ENCODE assay signal across 19 cellular contexts in the genomic region with DNA sequence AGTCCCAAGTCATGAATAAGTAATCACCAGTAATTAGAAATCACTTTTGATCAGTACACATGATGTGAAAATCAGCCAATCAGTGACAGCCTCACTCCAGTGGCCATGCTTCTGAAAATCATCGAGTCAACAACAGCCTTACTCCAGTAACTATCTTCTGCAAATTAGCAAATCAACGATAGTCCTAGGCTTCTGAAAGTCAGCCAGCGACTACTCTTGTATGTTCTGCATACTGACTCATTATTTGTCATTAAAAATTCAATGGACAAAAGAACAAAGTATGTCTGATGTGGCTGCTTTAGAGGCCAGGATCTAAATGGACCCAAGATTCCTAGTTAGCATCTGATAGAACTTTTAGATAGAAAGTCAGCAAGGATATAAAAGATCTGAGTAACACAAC.
"Had no signal": no experiment of that assay in that cellular context is flagged by ENCODE, and none has a peak within 500 bp of the region (broad histone marks: within the 10 kb centered on the region; RNA-seq: fewer than 3 reads in every experiment).

No MANE protein-coding gene starts in this region.

- H3K27me3 ChIP-seq: ascending aorta, neural progenitor cell, ovary, spleen, suprapubic skin had no signal

- H3K4me2 ChIP-seq: neural progenitor cell had no signal

- H3K36me3 ChIP-seq: lower lobe of right lung, neural progenitor cell, ovary, suprapubic skin had no signal

- H3K27ac Mint-ChIP-seq: activated CD4-positive, alpha-beta memory T cell treated with anti-CD3 and anti-CD28 coated beads for 36 hours; activated naive CD4-positive, alpha-beta T cell treated with anti-CD3 and anti-CD28 coated beads, Interleukin-2, amount 10 ng/mL, durations not matched to agents 7 days and 5 days; activated T-cell treated with anti-CD3 and anti-CD28 coated beads, Interleukin-2, amount 50 U/mL, for 24 hours; mesothelial cell of epicardium; neural progenitor cell; stimulated activated naive CD8-positive, alpha-beta T cell treated with anti-CD3 and anti-CD28 coated beads, Interleukin-15, Interleukin-2, amounts not matched to agents 100 ng/mL and 50 ng/mL, for 24 hours had no signal

- DNase-seq: activated CD4-positive, alpha-beta memory T cell treated with anti-CD3 and anti-CD28 coated beads for 36 hours; activated naive CD4-positive, alpha-beta T cell treated with anti-CD3 and anti-CD28 coated beads, Interleukin-2, amount 10 ng/mL, durations not matched to agents 7 days and 5 days; activated T-cell treated with anti-CD3 and anti-CD28 coated beads, Interleukin-2, amount 50 U/mL, for 24 hours; effector CD4-positive, alpha-beta T cell; head of caudate nucleus; left colon; lower lobe of right lung; ovary; spleen; trophoblast cell had no signal

- H3K4me1 Mint-ChIP-seq: activated naive CD4-positive, alpha-beta T cell treated with anti-CD3 and anti-CD28 coated beads, Interleukin-2, amount 10 ng/mL, durations not matched to agents 7 days and 5 days; mesothelial cell of epicardium; neural progenitor cell had no signal

- ATAC-seq: left colon, lower lobe of right lung, sciatic nerve had no signal

- H3K9ac ChIP-seq: neural progenitor cell had no signal

- H2AFZ ChIP-seq: neural progenitor cell had no signal

- H3K4me3 ChIP-seq: ascending aorta, coronary artery, lower lobe of right lung, neural progenitor cell, ovary, spleen, suprapubic skin had no signal

- H3K27me3 Mint-ChIP-seq: activated CD4-positive, alpha-beta memory T cell treated with anti-CD3 and anti-CD28 coated beads for 36 hours; activated naive CD4-positive, alpha-beta T cell treated with anti-CD3 and anti-CD28 coated beads, Interleukin-2, amount 10 ng/mL, durations not matched to agents 7 days and 5 days; activated T-cell treated with anti-CD3 and anti-CD28 coated beads, Interleukin-2, amount 50 U/mL, for 24 hours; central memory CD8-positive, alpha-beta T cell; stimulated activated naive CD8-positive, alpha-beta T cell treated with anti-CD3 and anti-CD28 coated beads, Interleukin-15, Interleukin-2, amounts not matched to agents 100 ng/mL and 50 ng/mL, for 24 hours had no signal

- H3K4me1 ChIP-seq: ascending aorta, lower lobe of right lung, neural progenitor cell, spleen, suprapubic skin had no signal

- H3K27ac ChIP-seq: ascending aorta, coronary artery, lower lobe of right lung, neural progenitor cell, ovary, spleen, suprapubic skin, VCaP had no signal

- H3K4me3 Mint-ChIP-seq: activated CD4-positive, alpha-beta memory T cell treated with anti-CD3 and anti-CD28 coated beads for 36 hours; activated naive CD4-positive, alpha-beta T cell treated with anti-CD3 and anti-CD28 coated beads, Interleukin-2, amount 10 ng/mL, durations not matched to agents 7 days and 5 days; activated T-cell treated with anti-CD3 and anti-CD28 coated beads, Interleukin-2, amount 50 U/mL, for 24 hours; central memory CD8-positive, alpha-beta T cell; mesothelial cell of epicardium; neural progenitor cell; stimulated activated naive CD8-positive, alpha-beta T cell treated with anti-CD3 and anti-CD28 coated beads, Interleukin-15, Interleukin-2, amounts not matched to agents 100 ng/mL and 50 ng/mL, for 24 hours had no signal

- H3K9me3 Mint-ChIP-seq: central memory CD8-positive, alpha-beta T cell had no signal

- H3K9me3 ChIP-seq: ovary, suprapubic skin had no signal

- H3K36me3 Mint-ChIP-seq: mesothelial cell of epicardium, neural progenitor cell had no signal
